In the genomic region with DNA sequence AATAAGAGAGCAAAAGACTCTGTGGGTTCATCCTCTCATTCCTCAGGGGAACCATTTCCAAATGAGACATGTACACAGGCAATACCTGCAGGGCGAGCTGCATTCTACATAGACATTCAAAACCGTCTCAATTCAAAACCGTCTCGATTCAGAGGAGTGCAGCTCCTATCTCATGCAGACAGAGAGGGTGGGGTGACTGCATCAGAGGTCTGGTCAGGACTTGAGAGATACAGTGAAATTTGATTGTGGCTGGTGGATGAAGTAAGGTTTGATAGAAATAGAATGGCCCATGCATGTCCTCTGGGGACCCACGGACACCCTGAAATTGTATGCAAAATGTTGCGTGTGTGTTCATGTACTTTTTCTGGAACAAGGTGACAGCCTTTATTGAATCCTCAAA, we compare ENCODE assay signal across 29 cellular contexts. TPM values are rescaled to one million over a fixed set of nuclear protein-coding genes. Genes with fewer than 3 reads are reported as not detected.
DNase-seq lines count a peak whose midpoint lies in the region; ATAC-seq, FAIRE-seq and TF ChIP-seq lines count a peak whose summit lies in the region.
"Had no signal": no experiment of that assay in that cellular context is flagged by ENCODE, and none has a peak within 500 bp of the region (broad histone marks: within the 10 kb centered on the region; RNA-seq: fewer than 3 reads in every experiment).

No MANE protein-coding gene starts in this region.

- H3K4me1 ChIP-seq in CD8-positive, alpha-beta memory T cell (ENCODE audit: insufficient read depth, low read length) = peaks cover 11% of the 10 kb centered on the region
- H3K4me1 ChIP-seq in IMR-90 (ENCODE audit: control insufficient read depth, insufficient read depth, low read length) = peaks cover 47% of the 10 kb centered on the region
- H3K4me1 ChIP-seq in K562 (replicated peaks in 1 of 2; ENCODE audit: control insufficient read depth in 2 of 2, insufficient read depth in 2 of 2, low read length in 2 of 2) = peaks cover 0 to 16% of the 10 kb centered on the region in 2 experiments; a peak in 4 of 5 replicates

- CTCF ChIA-PET in CD8-positive, alpha-beta memory T cell (lab: Charles Lee) = interaction anchor here (1.6 to 4.4 kb wide), 3 partner anchors 8 to 463 kb away, joined by 4 to 23 read pairs (median 8); no protein-coding TSS in a partner anchor
- CTCF ChIA-PET in IMR-90 (lab: Yijun Ruan, JAX) (interaction anchor here (0.8 to 1.7 kb wide), 5 partner anchors 8 to 462 kb away, joined by 3 to 8 read pairs (median 4); no protein-coding TSS in a partner anchor), K562 (lab: Yijun Ruan, JAX; ENCODE audit: low intra/inter-chr PET ratio) (no interaction called here)

- H2BK5ac ChIP-seq in IMR-90 (ENCODE audit: low read depth, low read length, poor library complexity, severe bottlenecking) = peak overlapping the region; percentile 44

- no peak overlapping the region for H3K27ac ChIP-seq in CD8-positive, alpha-beta memory T cell (ENCODE audit: low read depth, low read length)
- peak overlapping the region; percentile 19; the same call in 1 of the 2 replicates for H3K27ac ChIP-seq in IMR-90 (ENCODE audit: insufficient read depth, low read length)
- H3K27ac ChIP-seq in K562 (ENCODE audit: extremely low read depth, low read depth, low read length) = no peak overlapping the region
- H3K27ac ChIP-seq: coronary artery, esophagus muscularis mucosa, PC-9, transverse colon had no signal

- H4K5ac ChIP-seq in IMR-90 (ENCODE audit: low read depth, low read length) = 0 out of 2 replicates have a peak overlapping the region, but pooled peaks have one; percentile 3

- H3K4me2 ChIP-seq in IMR-90 (ENCODE audit: low read depth, low read length) = peak overlapping the region; percentile 30; the same call in 1 of the 2 replicates
- no peak overlapping the region; the same call in 1 of the 2 replicates for H3K4me2 ChIP-seq in K562 (ENCODE audit: insufficient read depth, low read length)

- H2BK120ac ChIP-seq in IMR-90 (ENCODE audit: low read depth, low read length) = peak overlapping the region; percentile 38; the same call in 1 of the 2 replicates

- peaks cover 0 to 6% of the 10 kb centered on the region in 2 donors for H3K27me3 Mint-ChIP-seq in CD8-positive, alpha-beta memory T cell
- peaks cover 24% of the 10 kb centered on the region for H3K27me3 Mint-ChIP-seq in neural crest cell (ENCODE audit: low read depth)
- H3K27me3 Mint-ChIP-seq: effector memory CD8-positive, alpha-beta T cell had no signal

- peak overlapping the region in 1 of 2 experiments; percentile 36; a peak in 2 of 4 replicates for H4K8ac ChIP-seq in IMR-90 (ENCODE audit: low read depth in 2 of 2, low read length in 2 of 2)

- H4K20me1 ChIP-seq in IMR-90 (ENCODE audit: insufficient read depth, low read length) (peaks cover 4% of the 10 kb centered on the region; the same call in 1 of the 2 replicates), K562 (replicated peaks; ENCODE audit: control insufficient read depth, insufficient read depth, low read length) (no peaks in the 10 kb centered on the region; the same call in 1 of the 2 replicates)

- H3K56ac ChIP-seq in IMR-90 (ENCODE audit: extremely low read depth, insufficient read depth, low read length) = no peak overlapping the region

- no peak overlapping the region for H2AFZ ChIP-seq in IMR-90 (replicated peaks; ENCODE audit: low read length, poor library complexity)
- H2AFZ ChIP-seq in K562 (ENCODE audit: low read depth, low read length) = no peak overlapping the region
- H2AFZ ChIP-seq: PC-9 had no signal

- H4K91ac ChIP-seq in IMR-90 (ENCODE audit: insufficient read depth, low read depth, low read length) = peak overlapping the region; percentile 76; the same call in 1 of the 2 replicates

- intact Hi-C loops in IMR-90 (cut with micrococcal nuclease) (loop anchor here (5.0 to 10.0 kb wide), 5 partner anchors 92 to 365 kb away; no protein-coding TSS in a partner anchor), K562 (cut with micrococcal nuclease) (loop anchor here (5.0 to 10.0 kb wide), 2 partner anchors 542 to 835 kb away; partner anchors contain the start of gene TOR3A)

- H3K4me3 Mint-ChIP-seq in CD8-positive, alpha-beta memory T cell = peak overlapping the region in 6 of 7 donors; percentile 3 to 98 (median 54)
- H3K4me3 Mint-ChIP-seq in neural crest cell = peak overlapping the region; percentile 79
- H3K4me3 Mint-ChIP-seq: activated T-cell treated with anti-CD3 and anti-CD28 coated beads, Interleukin-2, amount 50 U/mL, for 72 hours; mesothelial cell of epicardium had no signal

- H3K9me1 ChIP-seq in IMR-90 (ENCODE audit: insufficient read depth, low read length) (peaks cover 42% of the 10 kb centered on the region), K562 (ENCODE audit: control insufficient read depth, insufficient read depth, low read length) (peaks cover 5% of the 10 kb centered on the region)

- peak overlapping the region; percentile 27; the same call in 1 of the 2 replicates for H3K18ac ChIP-seq in IMR-90 (ENCODE audit: low read depth, low read length)

- H3K9ac ChIP-seq in IMR-90 (ENCODE audit: low read depth, low read length) (no peak overlapping the region), K562 (ENCODE audit: insufficient read depth in 1 of 2, low read depth in 2 of 2, low read length in 2 of 2) (no peak overlapping the region)

- no peak for DNase-seq in CD8-positive, alpha-beta memory T cell
- DNase-seq in IMR-90 = peak; percentile 8
- DNase-seq in K562 (ENCODE audit: extremely low read depth in 1 of 4, low spot score in 3 of 4) = peak; percentile 29 to 60 (median 39)
- DNase-seq in neural crest cell (ENCODE audit: low read depth, low spot score) = no peak
- no peak for DNase-seq in SK-N-DZ (ENCODE audit: low spot score)
- DNase-seq in DMS53 (lab: John Stamatoyannopoulos, UW) = no peak
- DNase-seq: activated CD4-positive, alpha-beta T cell treated with anti-CD3 and anti-CD28 coated beads for 4 hours; activated naive CD4-positive, alpha-beta T cell treated with Interleukin-2 at 50 U/mL for 16 hours; activated T-cell treated with anti-CD3 and anti-CD28 coated beads, Interleukin-2, amount 50 U/mL, for 72 hours; AML-193; DND-41; effector memory CD8-positive, alpha-beta T cell; hippocampal formation; left ventricle myocardium superior; NCI-H2081; NCI-H345; PC-9; Right ventricle myocardium superior; stimulated activated CD4-positive, alpha-beta T cell treated with anti-CD3 and anti-CD28 coated beads, Interleukin-1b, Interleukin-23, amount 100 ng/mL, for 48 hours; transverse colon had no signal

- POLR2A ChIA-PET in CD8-positive, alpha-beta memory T cell (lab: Charles Lee) = no interaction called here
- POLR2A ChIA-PET in IMR-90 (lab: Charles Lee; ENCODE audit: unreplicated experiment) = interaction anchor here (0.7 kb wide), 2 partner anchors 36 to 462 kb away, joined by 3 read pairs; no protein-coding TSS in a partner anchor
- POLR2A ChIA-PET in K562 (lab: Yijun Ruan, JAX) = interaction anchor here (0.6 to 1.5 kb wide), 5 partner anchors 13 to 1283 kb away, joined by 3 to 6 read pairs (median 3); no protein-coding TSS in a partner anchor

- in situ Hi-C loops in IMR-90 (cut with MboI; ENCODE audit: low sequenced_read_pairs) = loop anchor here (10.0 kb wide), 2 partner anchors 195 to 225 kb away; no protein-coding TSS in a partner anchor
- in situ Hi-C loops in K562 (cut with MboI) = loop anchor here (25.0 kb wide), 1 partner anchor 822 kb away; the partner anchor contains the start of gene AXDND1

- peak overlapping the region; percentile 5 for H3K14ac ChIP-seq in IMR-90 (replicated peaks; ENCODE audit: low read depth, low read length)

- peak overlapping the region in 2 of 8 donors; percentile 21 to 28 for H3K27ac Mint-ChIP-seq in CD8-positive, alpha-beta memory T cell
- no peak overlapping the region for H3K27ac Mint-ChIP-seq in neural crest cell (ENCODE audit: unreplicated experiment)
- H3K27ac Mint-ChIP-seq: activated T-cell treated with anti-CD3 and anti-CD28 coated beads, Interleukin-2, amount 50 U/mL, for 72 hours; mesothelial cell of epicardium had no signal

- H3K9me3 ChIP-seq in CD8-positive, alpha-beta memory T cell (ENCODE audit: low read length) = no peaks in the 10 kb centered on the region
- H3K9me3 ChIP-seq in IMR-90 (ENCODE audit: control insufficient read depth, insufficient read depth, low read length) (no peaks in the 10 kb centered on the region), K562 (replicated peaks; ENCODE audit: control insufficient read depth, insufficient read depth, low read depth, low read length) (no peaks in the 10 kb centered on the region)
- H3K9me3 ChIP-seq: esophagus muscularis mucosa, transverse colon had no signal

- peaks cover 7 to 31% of the 10 kb centered on the region in 2 experiments for H3K79me1 ChIP-seq in IMR-90 (ENCODE audit: low read depth in 1 of 2, low read length in 2 of 2)

- no peak for TF ChIP-seq CTCF in IMR-90 (conservative IDR thresholded peaks at IDR 0.05; ENCODE audit: low read depth, low read length)
- no peak for TF ChIP-seq CTCF in K562 (IDR thresholded peaks at IDR 0.05 in 2 of 3, conservative IDR thresholded peaks at IDR 0.05 in 1 of 3; ENCODE audit: insufficient read depth in 2 of 3, low read depth in 1 of 3, low read length in 3 of 3)
- no peak for TF ChIP-seq CTCF in neural crest cell (conservative IDR thresholded peaks at IDR 0.05)

- H3K4me1 Mint-ChIP-seq in CD8-positive, alpha-beta memory T cell = peaks cover 0 to 24% (median 17%) of the 10 kb centered on the region in 3 donors
- peaks cover 15% of the 10 kb centered on the region for H3K4me1 Mint-ChIP-seq in neural crest cell

- peak overlapping the region; percentile 51 for H3K4ac ChIP-seq in IMR-90 (ENCODE audit: low read depth, low read length)

- BruUV-seq in IMR-90 (replicated peaks; lab: Mats Ljungman, UMichigan) (no TSS peak), K562 (replicated peaks; lab: Mats Ljungman, UMichigan) (no TSS peak)

- H3K23ac ChIP-seq in IMR-90 (ENCODE audit: low read depth, low read length) = peak overlapping the region; percentile 4; the same call in 1 of the 2 replicates

- no peaks in the 10 kb centered on the region for H3K9me3 Mint-ChIP-seq in CD8-positive, alpha-beta memory T cell
- H3K9me3 Mint-ChIP-seq in neural crest cell = no peaks in the 10 kb centered on the region
- H3K9me3 Mint-ChIP-seq: activated T-cell treated with anti-CD3 and anti-CD28 coated beads, Interleukin-2, amount 50 U/mL, for 72 hours; effector memory CD8-positive, alpha-beta T cell; mesothelial cell of epicardium had no signal

- no peak for ATAC-seq in IMR-90 (ENCODE audit: low read depth)
- ATAC-seq in K562 = 0 out of 3 replicates have a peak, but pooled peaks have one; percentile 5
- no peak for ATAC-seq in GM21528 (IDR thresholded peaks at IDR 0.05; ENCODE audit: low FRiP score, unreplicated experiment)
- ATAC-seq: activated T-cell treated with anti-CD3 and anti-CD28 coated beads, Interleukin-2, amount 50 U/mL, for 72 hours; effector memory CD8-positive, alpha-beta T cell; left ventricle myocardium superior had no signal

- dilution Hi-C loops in IMR-90 (cut with HindIII; ENCODE audit: low sequenced_read_pairs, unreplicated experiment) = no loop called here

- H3K79me2 ChIP-seq in K562 (ENCODE audit: control insufficient read depth, insufficient read depth, low read length) = no peaks in the 10 kb centered on the region

- H2AK5ac ChIP-seq in IMR-90 (ENCODE audit: low read depth, low read length) = peak overlapping the region; percentile 9; the same call in 1 of the 2 replicates

- H2BK20ac ChIP-seq in IMR-90 (ENCODE audit: low read depth, low read length) = peak overlapping the region; percentile 50

- H2AK9ac ChIP-seq in IMR-90 (replicated peaks; ENCODE audit: low read depth, low read length, poor library complexity) = no peak overlapping the region

- peak; percentile 57 for FAIRE-seq in K562 (lab: Jason Lieb, UNC)
- FAIRE-seq: frontal cortex had no signal

- no peaks in the 10 kb centered on the region for H3K27me3 ChIP-seq in CD8-positive, alpha-beta memory T cell (ENCODE audit: insufficient read depth, low read length, poor library complexity, severe bottlenecking)
- H3K27me3 ChIP-seq in IMR-90 (ENCODE audit: control insufficient read depth, insufficient read depth, low read length) (no peaks in the 10 kb centered on the region), K562 (ENCODE audit: control insufficient read depth in 2 of 2, insufficient read depth in 2 of 2, low read length in 2 of 2) (peaks cover 23 to 56% of the 10 kb centered on the region in 2 experiments)
- H3K27me3 ChIP-seq: esophagus muscularis mucosa, transverse colon had no signal

- TF ChIP-seq RAD21 in IMR-90 (IDR thresholded peaks at IDR 0.05; ENCODE audit: low read length) (no peak), K562 (CRISPR knock-in tag; conservative IDR thresholded peaks at IDR 0.05 in 1 of 2, IDR thresholded peaks at IDR 0.05 in 1 of 2) (no peak)

- peaks cover 0 to 3% (median 0%) of the 10 kb centered on the region in 3 donors for H3K36me3 Mint-ChIP-seq in CD8-positive, alpha-beta memory T cell
- H3K36me3 Mint-ChIP-seq in neural crest cell (ENCODE audit: low read depth) = no peaks in the 10 kb centered on the region
- H3K36me3 Mint-ChIP-seq: mesothelial cell of epicardium had no signal

- no peak for TF ChIP-seq EP300 in K562 (IDR thresholded peaks at IDR 0.05; ENCODE audit: low read length)

- no peak overlapping the region for H3K4me3 ChIP-seq in CD8-positive, alpha-beta memory T cell (ENCODE audit: low read length)
- H3K4me3 ChIP-seq in IMR-90 (ENCODE audit: insufficient read depth, low read depth, low read length) = no peak overlapping the region
- no peak overlapping the region for H3K4me3 ChIP-seq in K562
- H3K4me3 ChIP-seq: coronary artery, esophagus muscularis mucosa, PC-9, skin epidermis, transverse colon had no signal

- 0 out of 3 replicates have a peak overlapping the region, but pooled peaks have one; percentile 35 for H2BK15ac ChIP-seq in IMR-90 (ENCODE audit: low read depth, low read length)

- no CpG with 5 or more reads among the region's 6 CpGs for WGBS in IMR-90 (ENCODE audit: extremely low coverage in 2 of 2, insufficient read length in 1 of 2), 2 experiments
- WGBS in K562 (ENCODE audit: insufficient coverage, low coverage, missing lambda C conversion rate) = 2% methylated on average over 6 of the region's 6 CpGs

- TF ChIP-seq POLR2A in IMR-90 (IDR thresholded peaks at IDR 0.05; ENCODE audit: low read depth, low read length) = no peak
- TF ChIP-seq POLR2A in K562 (conservative IDR thresholded peaks at IDR 0.05) = no peak

- no peaks in the 10 kb centered on the region for H3K36me3 ChIP-seq in CD8-positive, alpha-beta memory T cell (ENCODE audit: insufficient read depth, low read length)
- no peaks in the 10 kb centered on the region for H3K36me3 ChIP-seq in IMR-90 (ENCODE audit: control insufficient read depth, insufficient read depth, low read length)
- no peaks in the 10 kb centered on the region for H3K36me3 ChIP-seq in K562 (ENCODE audit: control insufficient read depth, insufficient read depth, low read length)
- H3K36me3 ChIP-seq: esophagus muscularis mucosa, transverse colon had no signal

RNA-seq across cellular contexts. Expression of gene TEX35, which starts 27.3 kb away (rescaled TPM):
- not detected for total RNA-seq in CD8-positive, alpha-beta memory T cell
- polyA plus RNA-seq in CD8-positive, alpha-beta memory T cell = not detected
- total RNA-seq in IMR-90 (2012; rRNA removed) (not detected in 2 replicates), K562 (2014; rRNA removed) (not detected in 2 replicates), K562 (2014; rRNA removed; fragmentation: Illumina TruSeq; extraction: Trizol) (not detected in 2 replicates), K562 (2015; rRNA removed; fragmentation: Illumina TruSeq; extraction: Trizol) (not detected in 2 replicates), K562 (2021) (not detected in 2 replicates), neural crest cell (not detected in 2 replicates)
- polyA plus RNA-seq in IMR-90 (2012; rRNA removed) (0.05 TPM in 1 of 2 replicates, not detected in the other), K562 (2011; rRNA removed) (not detected in 2 replicates), K562 (2014; fragmentation: Illumina TruSeq; extraction: Trizol) (not detected in 2 replicates), K562 (2014; fragmentation: Nextera tagmentation; extraction: Ambion mirVana) (not detected), K562 (2014; rRNA removed) (not detected in 2 replicates)
- polyA plus RNA-seq in IMR-90 (2012; cell fraction: cytosol; rRNA removed) = 0.04 TPM in 1 of 2 replicates, not detected in the other
- polyA plus RNA-seq in IMR-90 (2012; cell fraction: nucleus; rRNA removed; ENCODE audit: low replicate concordance) = 0.11 and 0.16 TPM in 2 replicates
- total RNA-seq in K562 (2011; cell fraction: chromatin; rRNA removed; ENCODE audit: low replicate concordance) = not detected in 2 replicates
- total RNA-seq in K562 (2011; cell fraction: nucleolus; rRNA removed) = not detected in 2 replicates
- not detected in 2 replicates for total RNA-seq in K562 (2011; cell fraction: nucleoplasm; rRNA removed)
- polyA plus RNA-seq in K562 (2011; cell fraction: cytosol; rRNA removed) = not detected in 2 replicates
- polyA plus RNA-seq in K562 (2011; cell fraction: nucleus; rRNA removed) = not detected in 2 replicates
- not detected in 2 replicates for polyA plus RNA-seq in K562 (2012)
- polyA minus RNA-seq in K562 (2011; rRNA and poly(A)+ RNA removed) = not detected in 2 replicates
- polyA minus RNA-seq in K562 (2011; cell fraction: cytosol; rRNA and poly(A)+ RNA removed) = not detected in 2 replicates
- polyA minus RNA-seq in K562 (2011; cell fraction: nucleus; rRNA and poly(A)+ RNA removed) = not detected in 2 replicates
- polyA plus RNA-seq in SK-N-DZ (2014; cell fraction: cytosol; rRNA removed) = not detected in 2 replicates
- not detected in 2 replicates for polyA plus RNA-seq in SK-N-DZ (2014; cell fraction: nucleus; rRNA removed)
- total RNA-seq: activated CD8-positive, alpha-beta memory T cell treated with anti-CD3 and anti-CD28 coated beads for 36 hours; activated T-cell treated with anti-CD3 and anti-CD28 coated beads, Interleukin-2, amount 50 U/mL, for 72 hours; esophagus muscularis mucosa; frontal cortex; left ventricle myocardium superior; MCF 10A; mesothelial cell of epicardium; PC-9; posterior vena cava; transverse colon had no signal

RNA-seq across cellular contexts. Expression of gene CLEC20A, which starts 43.4 kb away (rescaled TPM):
- total RNA-seq in CD8-positive, alpha-beta memory T cell = not detected
- not detected for polyA plus RNA-seq in CD8-positive, alpha-beta memory T cell
- total RNA-seq in IMR-90 (2012; rRNA removed) (not detected in 2 replicates), K562 (2014; rRNA removed) (not detected in 2 replicates), K562 (2014; rRNA removed; fragmentation: Illumina TruSeq; extraction: Trizol) (not detected in 2 replicates), K562 (2015; rRNA removed; fragmentation: Illumina TruSeq; extraction: Trizol) (not detected in 2 replicates), K562 (2021) (not detected in 2 replicates), neural crest cell (not detected in 2 replicates)
- polyA plus RNA-seq in IMR-90 (2012; rRNA removed) (not detected in 2 replicates), K562 (2011; rRNA removed) (not detected in 2 replicates), K562 (2014; fragmentation: Illumina TruSeq; extraction: Trizol) (not detected in 2 replicates), K562 (2014; fragmentation: Nextera tagmentation; extraction: Ambion mirVana) (not detected), K562 (2014; rRNA removed) (not detected in 2 replicates)
- not detected in 2 replicates for polyA plus RNA-seq in IMR-90 (2012; cell fraction: cytosol; rRNA removed)
- not detected in 2 replicates for polyA plus RNA-seq in IMR-90 (2012; cell fraction: nucleus; rRNA removed; ENCODE audit: low replicate concordance)
- total RNA-seq in K562 (2011; cell fraction: chromatin; rRNA removed; ENCODE audit: low replicate concordance) = not detected in 2 replicates
- not detected in 2 replicates for total RNA-seq in K562 (2011; cell fraction: nucleolus; rRNA removed)
- total RNA-seq in K562 (2011; cell fraction: nucleoplasm; rRNA removed) = not detected in 2 replicates
- polyA plus RNA-seq in K562 (2011; cell fraction: cytosol; rRNA removed) = not detected in 2 replicates
- not detected in 2 replicates for polyA plus RNA-seq in K562 (2011; cell fraction: nucleus; rRNA removed)
- not detected in 2 replicates for polyA plus RNA-seq in K562 (2012)
- not detected in 2 replicates for polyA minus RNA-seq in K562 (2011; rRNA and poly(A)+ RNA removed)
- not detected in 2 replicates for polyA minus RNA-seq in K562 (2011; cell fraction: cytosol; rRNA and poly(A)+ RNA removed)
- polyA minus RNA-seq in K562 (2011; cell fraction: nucleus; rRNA and poly(A)+ RNA removed) = not detected in 2 replicates
- polyA plus RNA-seq in SK-N-DZ (2014; cell fraction: cytosol; rRNA removed) = not detected in 2 replicates
- polyA plus RNA-seq in SK-N-DZ (2014; cell fraction: nucleus; rRNA removed) = not detected in 2 replicates
- total RNA-seq: activated CD8-positive, alpha-beta memory T cell treated with anti-CD3 and anti-CD28 coated beads for 36 hours; activated T-cell treated with anti-CD3 and anti-CD28 coated beads, Interleukin-2, amount 50 U/mL, for 72 hours; esophagus muscularis mucosa; frontal cortex; left ventricle myocardium superior; MCF 10A; mesothelial cell of epicardium; PC-9; posterior vena cava; Right ventricle myocardium superior; transverse colon had no signal

Comparison
In these comparisons a context has a peak if more than half of its experiments do, and no peak if none do; other contexts are left out.
1. DNase-seq: peak in IMR-90 (single experiment) and K562 (4 of 4); none in CD8-positive, alpha-beta memory T cell (0 of 5), neural crest cell (single experiment), SK-N-DZ (single experiment) and DMS53 (single experiment).